Comparison of ENCODE assay signal across 8 cellular contexts in genomic region chr16:30185683-30186421, GRCh38. TPM values are rescaled to one million over a fixed set of nuclear protein-coding genes. Genes with fewer than 3 reads are reported as not detected.
DNase-seq lines count a peak whose midpoint lies in the region; ATAC-seq and TF ChIP-seq lines count a peak whose summit lies in the region.

No MANE protein-coding gene starts in this region.

- H3F3A ChIP-seq in MM.1S (ENCODE audit: insufficient read depth, low read length): peaks cover 41% of the 10 kb centered on the region; the same call in 1 of the 2 replicates

- TF ChIP-seq POLR2A in GM15510 (IDR thresholded peaks at IDR 0.05; ENCODE audit: borderline replicate concordance, extremely low read depth, insufficient read length) (peak; percentile 54), testis (IDR thresholded peaks at IDR 0.05) (no peak), prostate gland (IDR thresholded peaks at IDR 0.05) (no peak)

- peak overlapping the region; percentile 98 for H3K4me2 ChIP-seq in MM.1S (ENCODE audit: low read depth, low read length)

- H3K9me3 ChIP-seq in MM.1S (replicated peaks; ENCODE audit: insufficient read depth, low read length): no peaks in the 10 kb centered on the region
- H3K9me3 ChIP-seq in testis: no peaks in the 10 kb centered on the region
- H3K9me3 ChIP-seq in prostate gland: no peaks in the 10 kb centered on the region

- no peaks in the 10 kb centered on the region for H3K9me2 ChIP-seq in MM.1S (replicated peaks; ENCODE audit: insufficient read depth, low read length)

- TF ChIP-seq CTCF in MM.1S (IDR thresholded peaks at IDR 0.05; ENCODE audit: low read length) (no peak), testis (IDR thresholded peaks at IDR 0.05) (no peak), prostate gland (IDR thresholded peaks at IDR 0.05) (no peak)

- peaks cover 49% of the 10 kb centered on the region for H3K79me2 ChIP-seq in MM.1S (ENCODE audit: low read length)

- DNase-seq in MM.1S (peak; percentile 78), left cardiac atrium (peak; percentile 55), testis (no peak), prostate gland (ENCODE audit: low spot score) (no peak)
- DNase-seq in activated CD8-positive, alpha-beta memory T cell treated with anti-CD3 and anti-CD28 coated beads, Interleukin-2, amount 50 U/mL, for 24 hours (ENCODE audit: extremely low read depth): peak; percentile 65
- peak; percentile 69 for DNase-seq in stimulated activated CD8-positive, alpha-beta memory T cell treated with anti-CD3 and anti-CD28 coated beads, Interleukin-12 subunit alpha, Interleukin-12 subunit beta, amount 100 ng/mL, for 1 hour (ENCODE audit: low read depth)

- peak overlapping the region; percentile 92 for H3K27ac ChIP-seq in MM.1S (ENCODE audit: low read length)
- no peak overlapping the region for H3K27ac ChIP-seq in testis
- H3K27ac ChIP-seq in prostate gland: no peak overlapping the region

- WGBS in testis, 2 donors: 83 to 90% methylated on average over 8 to 15 of the region's 15 CpGs
- WGBS in prostate gland: 81% methylated on average over 13 of the region's 15 CpGs

- intact Hi-C loops in left cardiac atrium (cut with DNase I) (no loop called here), testis (cut with DNase I; ENCODE audit: low total_unique reads) (no loop called here), prostate gland (cut with DNase I) (no loop called here)

- peak overlapping the region; percentile 87 for H3K9ac ChIP-seq in MM.1S (ENCODE audit: low read length)

- H3K4me1 ChIP-seq in MM.1S (ENCODE audit: low read length) (peaks cover 31% of the 10 kb centered on the region), testis (no peaks in the 10 kb centered on the region), prostate gland (replicated peaks) (no peaks in the 10 kb centered on the region)

- H2AFZ ChIP-seq in MM.1S (ENCODE audit: low read length): no peak overlapping the region

- peak overlapping the region; percentile 98 for H3K4me3 ChIP-seq in MM.1S (ENCODE audit: low read length)
- H3K4me3 ChIP-seq in testis: no peak overlapping the region
- H3K4me3 ChIP-seq in prostate gland: no peak overlapping the region

- ATAC-seq in left cardiac atrium: peak; percentile 20 to 29
- ATAC-seq in GM19395 (IDR thresholded peaks at IDR 0.05; ENCODE audit: unreplicated experiment): no peak

- H3K36me3 ChIP-seq in MM.1S (replicated peaks; ENCODE audit: insufficient read depth, low read length) (no peaks in the 10 kb centered on the region; the same call in 1 of the 2 replicates), testis (ENCODE audit: low read depth, missing control alignments) (no peaks in the 10 kb centered on the region), prostate gland (no peaks in the 10 kb centered on the region)

- H3K27me3 ChIP-seq in MM.1S (replicated peaks; ENCODE audit: insufficient read depth, low read length) (no peaks in the 10 kb centered on the region), testis (no peaks in the 10 kb centered on the region), prostate gland (replicated peaks; ENCODE audit: insufficient read depth) (no peaks in the 10 kb centered on the region)

- no peaks in the 10 kb centered on the region for H4K20me1 ChIP-seq in MM.1S (ENCODE audit: insufficient read depth, low read length)

RNA-seq across cellular contexts. Expression of gene CORO1A, which starts 2.5 kb away (rescaled TPM):
- total RNA-seq in left cardiac atrium: 10 to 100 TPM; 14.8 to 32.0 TPM
- total RNA-seq in testis: 1 to 10 TPM; 4.4 to 9.6 TPM
- 19.7 TPM for polyA plus RNA-seq in testis (ENCODE audit: insufficient read depth, low read depth, low replicate concordance)
- 10 to 100 TPM in 1 of 2 donors, 1 to 10 TPM in 1; 8.9 to 14.7 TPM for total RNA-seq in prostate gland

RNA-seq across cellular contexts. Expression of gene BOLA2B, which starts 7.6 kb away (rescaled TPM):
- total RNA-seq in left cardiac atrium (10 to 100 TPM; 71.4 to 84.6 TPM), testis (100 to 1,000 TPM; 133 to 161 TPM), prostate gland (100 to 1,000 TPM; 137 to 151 TPM)
- 70.9 TPM for polyA plus RNA-seq in testis (ENCODE audit: insufficient read depth, low read depth, low replicate concordance)

RNA-seq across cellular contexts. Expression of gene SLX1A, which starts 7.8 kb away (rescaled TPM):
- total RNA-seq in left cardiac atrium (10 to 100 TPM; 18.7 to 24.8 TPM), testis (10 to 100 TPM; 42.4 to 44.8 TPM), prostate gland (10 to 100 TPM; 36.8 to 41.3 TPM)
- 10.4 TPM for polyA plus RNA-seq in testis (ENCODE audit: insufficient read depth, low read depth, low replicate concordance)

RNA-seq across cellular contexts. Expression of gene SULT1A3, which starts 13.2 kb away (rescaled TPM):
- total RNA-seq in left cardiac atrium (10 to 100 TPM; 12.0 to 22.6 TPM), testis (10 to 100 TPM in 1 of 2 donors, 1 to 10 TPM in 1; 6.8 to 20.0 TPM), prostate gland (10 to 100 TPM in 1 of 2 donors, 1 to 10 TPM in 1; 8.8 to 10.2 TPM)
- polyA plus RNA-seq in testis (ENCODE audit: insufficient read depth, low read depth, low replicate concordance): 6.4 TPM

Comparison
In these comparisons a context has a peak if more than half of its experiments do, and no peak if none do; other contexts are left out.
1. DNase-seq: peak in MM.1S (single experiment), activated CD8-positive, alpha-beta memory T cell treated with anti-CD3 and anti-CD28 coated beads, Interleukin-2, amount 50 U/mL, for 24 hours (single experiment), left cardiac atrium (single experiment) and stimulated activated CD8-positive, alpha-beta memory T cell treated with anti-CD3 and anti-CD28 coated beads, Interleukin-12 subunit alpha, Interleukin-12 subunit beta, amount 100 ng/mL, for 1 hour (single experiment); none in testis (single experiment) and prostate gland (single experiment).